Comparison of ENCODE assay signal across 8 cellular contexts in genomic region chr5:171337207-171337562, GRCh38. TPM values are rescaled to one million over a fixed set of nuclear protein-coding genes. Genes with fewer than 3 reads are reported as not detected.
DNase-seq lines count a peak whose midpoint lies in the region; ATAC-seq and TF ChIP-seq lines count a peak whose summit lies in the region.

No MANE protein-coding gene starts in this region.

- 28 to 62% methylated on average over 7 to 11 of the region's 11 CpGs for whole genome bisulfite sequencing in transverse colon (ENCODE audit: low coverage in 1 of 2), 2 donors

- TF ChIP-seq POLR2A in transverse colon (IDR thresholded peaks at IDR 0.05): no peak

- no peak overlapping the region for H3K27ac ChIP-seq in right atrium auricular region
- H3K27ac ChIP-seq in transverse colon: no peak overlapping the region

- H3K9me3 ChIP-seq in right atrium auricular region (no peaks in the 10 kb centered on the region), transverse colon (no peaks in the 10 kb centered on the region)

- TF ChIP-seq EP300 in transverse colon (IDR thresholded peaks at IDR 0.05; ENCODE audit: low read depth): no peak

- TF ChIP-seq CTCF in right atrium auricular region (IDR thresholded peaks at IDR 0.05) (peak in 1 of 2 donors; percentile 9), astrocyte of the spinal cord (IDR thresholded peaks at IDR 0.05; ENCODE audit: low read depth, low read length) (no peak), kidney epithelial cell (IDR thresholded peaks at IDR 0.05; ENCODE audit: insufficient read depth, low read length, poor library complexity, severe bottlenecking) (no peak), transverse colon (IDR thresholded peaks at IDR 0.05) (no peak)

- H3K4me3 ChIP-seq in right atrium auricular region: peak overlapping the region; percentile 16 to 39
- peak overlapping the region; percentile 49 for H3K4me3 ChIP-seq in astrocyte of the spinal cord (ENCODE audit: low read depth, low read length)
- peak overlapping the region; percentile 38 for H3K4me3 ChIP-seq in kidney epithelial cell (ENCODE audit: low read depth, low read length)
- peak overlapping the region in 3 of 4 donors; percentile 8 to 46 (median 16) for H3K4me3 ChIP-seq in transverse colon

- DNase-seq in right atrium auricular region (ENCODE audit: low spot score): no peak
- no peak for DNase-seq in left cardiac atrium
- DNase-seq in astrocyte of the spinal cord (ENCODE audit: low read depth, low spot score): no peak
- no peak for DNase-seq in kidney epithelial cell (ENCODE audit: low read depth)
- no peak for DNase-seq in transverse colon
- no peak for DNase-seq in NCI-H2196 (lab: John Stamatoyannopoulos, UW; ENCODE audit: unreplicated experiment)
- DNase-seq in Ammon's horn (ENCODE audit: low spot score): no peak

- H3K4me1 ChIP-seq in right atrium auricular region (no peaks in the 10 kb centered on the region), transverse colon (peaks cover 0 to 7% (median 0%) of the 10 kb centered on the region in 4 donors)

- in situ Hi-C loops in astrocyte of the spinal cord (cut with HindIII; ENCODE audit: low sequenced_read_pairs): no loop called here
- in situ Hi-C loops in transverse colon (cut with MboI; ENCODE audit: low pct_ligation_motif_present in 1 of 4, low pct_unique_long_range_greater_than_20kb in 1 of 4, low sequenced_read_pairs in 3 of 4): loop anchor here (25.0 kb wide), 3 partner anchors 125 to 600 kb away; no protein-coding TSS in a partner anchor

- H3K27me3 ChIP-seq in right atrium auricular region (peaks cover 0 to 5% of the 10 kb centered on the region in 2 donors), kidney epithelial cell (ENCODE audit: control insufficient read depth, insufficient read depth, low read length) (peaks cover 12% of the 10 kb centered on the region), transverse colon (peaks cover 81% of the 10 kb centered on the region)

- H3K36me3 ChIP-seq in right atrium auricular region: no peaks in the 10 kb centered on the region
- no peaks in the 10 kb centered on the region for H3K36me3 ChIP-seq in kidney epithelial cell (ENCODE audit: control insufficient read depth, insufficient read depth, low read length)
- no peaks in the 10 kb centered on the region for H3K36me3 ChIP-seq in transverse colon

- no peak for ATAC-seq in left cardiac atrium
- no peak for ATAC-seq in GM18517 (IDR thresholded peaks at IDR 0.05; ENCODE audit: unreplicated experiment)

- intact Hi-C loops in left cardiac atrium (cut with DNase I): loop anchor here (2.0 to 10.0 kb wide), 4 partner anchors 130 to 700 kb away; no protein-coding TSS in a partner anchor
- intact Hi-C loops in transverse colon (cut with DNase I; ENCODE audit: low total_unique reads): no loop called here

RNA-seq across cellular contexts. Expression of gene TLX3, which starts 28.1 kb away (rescaled TPM):
- total RNA-seq in right atrium auricular region (not detected), left cardiac atrium (not detected), kidney epithelial cell (0.14 and 0.58 TPM in 2 replicates), transverse colon (not detected)

RNA-seq across cellular contexts. Expression of gene NPM1, which starts 50.5 kb away (rescaled TPM):
- 100 to 1,000 TPM; 271 to 353 TPM for total RNA-seq in right atrium auricular region
- 100 to 1,000 TPM; 286 to 408 TPM for total RNA-seq in left cardiac atrium
- total RNA-seq in kidney epithelial cell: 1,219 and 1,455 TPM in 2 replicates
- total RNA-seq in transverse colon: 1,000 to 10,000 TPM in 1 of 4 donors, 100 to 1,000 TPM in 3; 279 to 2,349 (median 380) TPM
